Comparison of ENCODE assay signal across 3 cellular contexts in the genomic region with DNA sequence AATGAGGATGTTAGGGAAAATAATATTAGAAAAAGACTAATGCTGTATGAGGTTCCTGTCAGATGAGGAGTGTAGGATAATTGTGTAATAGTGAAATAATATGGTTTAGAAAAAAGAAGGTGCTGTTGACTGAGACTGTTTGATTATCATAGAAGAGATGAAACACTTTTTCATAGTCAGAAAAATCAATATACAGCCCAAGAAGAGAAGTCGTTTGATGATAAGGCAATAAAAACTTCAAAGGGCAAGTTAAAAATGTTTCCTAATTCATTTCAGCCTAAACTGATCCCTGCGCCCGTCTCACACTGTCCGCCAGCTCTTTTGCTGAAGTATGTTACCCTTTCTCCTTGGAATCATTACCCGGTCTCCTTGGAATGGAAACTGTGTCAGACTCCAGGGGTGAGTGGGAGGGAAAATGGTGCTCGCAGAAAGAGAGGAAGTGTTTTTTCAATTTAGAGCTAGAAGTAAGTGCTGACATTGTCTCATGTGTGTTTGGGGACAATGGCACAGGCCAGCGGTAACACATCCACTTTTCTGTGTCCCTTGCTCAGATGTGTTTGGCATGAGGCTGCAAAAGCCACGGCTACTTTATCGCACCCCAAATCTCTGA.
TF ChIP-seq lines count a peak whose summit lies in the region.

No MANE protein-coding gene starts in this region.

TF ChIP-seq in SK-N-SH, 30 proteins besides CTCF, POLR2A, EP300 and RAD21:
- TF ChIP-seq RCOR1 (IDR thresholded peaks at IDR 0.05; ENCODE audit: low read length) (no peak), GATA2 (CRISPR knock-in tag; IDR thresholded peaks at IDR 0.05) (no peak)
- TF ChIP-seq, protein P1, sequence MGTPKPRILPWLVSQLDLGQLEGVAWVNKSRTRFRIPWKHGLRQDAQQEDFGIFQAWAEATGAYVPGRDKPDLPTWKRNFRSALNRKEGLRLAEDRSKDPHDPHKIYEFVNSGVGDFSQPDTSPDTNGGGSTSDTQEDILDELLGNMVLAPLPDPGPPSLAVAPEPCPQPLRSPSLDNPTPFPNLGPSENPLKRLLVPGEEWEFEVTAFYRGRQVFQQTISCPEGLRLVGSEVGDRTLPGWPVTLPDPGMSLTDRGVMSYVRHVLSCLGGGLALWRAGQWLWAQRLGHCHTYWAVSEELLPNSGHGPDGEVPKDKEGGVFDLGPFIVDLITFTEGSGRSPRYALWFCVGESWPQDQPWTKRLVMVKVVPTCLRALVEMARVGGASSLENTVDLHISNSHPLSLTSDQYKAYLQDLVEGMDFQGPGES (IDR thresholded peaks at IDR 0.05; ENCODE audit: low read depth, low read length), result no peak

TF ChIP-seq in SK-N-SH treated with all-trans-retinoic acid at 6 μM for 48 hours, 23 proteins besides CTCF, POLR2A, EP300 and RAD21:
- TF ChIP-seq ESRRG (CRISPR knock-in tag; IDR thresholded peaks at IDR 0.05), result no peak
- no peak for TF ChIP-seq OSR1 (CRISPR knock-in tag; IDR thresholded peaks at IDR 0.05)
- TF ChIP-seq, protein P2, sequence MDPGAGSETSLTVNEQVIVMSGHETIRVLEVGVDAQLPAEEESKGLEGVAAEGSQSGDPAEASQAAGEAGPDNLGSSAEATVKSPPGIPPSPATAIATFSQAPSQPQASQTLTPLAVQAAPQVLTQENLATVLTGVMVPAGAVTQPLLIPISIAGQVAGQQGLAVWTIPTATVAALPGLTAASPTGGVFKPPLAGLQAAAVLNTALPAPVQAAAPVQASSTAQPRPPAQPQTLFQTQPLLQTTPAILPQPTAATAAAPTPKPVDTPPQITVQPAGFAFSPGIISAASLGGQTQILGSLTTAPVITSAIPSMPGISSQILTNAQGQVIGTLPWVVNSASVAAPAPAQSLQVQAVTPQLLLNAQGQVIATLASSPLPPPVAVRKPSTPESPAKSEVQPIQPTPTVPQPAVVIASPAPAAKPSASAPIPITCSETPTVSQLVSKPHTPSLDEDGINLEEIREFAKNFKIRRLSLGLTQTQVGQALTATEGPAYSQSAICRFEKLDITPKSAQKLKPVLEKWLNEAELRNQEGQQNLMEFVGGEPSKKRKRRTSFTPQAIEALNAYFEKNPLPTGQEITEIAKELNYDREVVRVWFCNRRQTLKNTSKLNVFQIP (CRISPR knock-in tag; IDR thresholded peaks at IDR 0.05; ENCODE audit: borderline replicate concordance, low read depth), result no peak
- TF ChIP-seq BACH2 (CRISPR knock-in tag; IDR thresholded peaks at IDR 0.05; ENCODE audit: borderline replicate concordance), result no peak
- TF ChIP-seq TOX (CRISPR knock-in tag; IDR thresholded peaks at IDR 0.05; ENCODE audit: borderline replicate concordance), result no peak
- TF ChIP-seq ZFP30 (CRISPR knock-in tag; IDR thresholded peaks at IDR 0.05), result no peak
- TF ChIP-seq, protein P3, sequence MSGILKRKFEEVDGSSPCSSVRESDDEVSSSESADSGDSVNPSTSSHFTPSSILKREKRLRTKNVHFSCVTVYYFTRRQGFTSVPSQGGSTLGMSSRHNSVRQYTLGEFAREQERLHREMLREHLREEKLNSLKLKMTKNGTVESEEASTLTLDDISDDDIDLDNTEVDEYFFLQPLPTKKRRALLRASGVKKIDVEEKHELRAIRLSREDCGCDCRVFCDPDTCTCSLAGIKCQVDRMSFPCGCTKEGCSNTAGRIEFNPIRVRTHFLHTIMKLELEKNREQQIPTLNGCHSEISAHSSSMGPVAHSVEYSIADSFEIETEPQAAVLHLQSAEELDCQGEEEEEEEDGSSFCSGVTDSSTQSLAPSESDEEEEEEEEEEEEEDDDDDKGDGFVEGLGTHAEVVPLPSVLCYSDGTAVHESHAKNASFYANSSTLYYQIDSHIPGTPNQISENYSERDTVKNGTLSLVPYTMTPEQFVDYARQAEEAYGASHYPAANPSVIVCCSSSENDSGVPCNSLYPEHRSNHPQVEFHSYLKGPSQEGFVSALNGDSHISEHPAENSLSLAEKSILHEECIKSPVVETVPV (CRISPR knock-in tag; IDR thresholded peaks at IDR 0.05), result no peak
- no peak for TF ChIP-seq CSDC2 (CRISPR knock-in tag; IDR thresholded peaks at IDR 0.05)
- no peak for TF ChIP-seq GLIS3 (CRISPR knock-in tag; IDR thresholded peaks at IDR 0.05)
- TF ChIP-seq SNAI2 (CRISPR knock-in tag; IDR thresholded peaks at IDR 0.05), result no peak
- no peak for TF ChIP-seq TCF4 (CRISPR knock-in tag; IDR thresholded peaks at IDR 0.05; ENCODE audit: borderline replicate concordance)
- TF ChIP-seq, protein P4, sequence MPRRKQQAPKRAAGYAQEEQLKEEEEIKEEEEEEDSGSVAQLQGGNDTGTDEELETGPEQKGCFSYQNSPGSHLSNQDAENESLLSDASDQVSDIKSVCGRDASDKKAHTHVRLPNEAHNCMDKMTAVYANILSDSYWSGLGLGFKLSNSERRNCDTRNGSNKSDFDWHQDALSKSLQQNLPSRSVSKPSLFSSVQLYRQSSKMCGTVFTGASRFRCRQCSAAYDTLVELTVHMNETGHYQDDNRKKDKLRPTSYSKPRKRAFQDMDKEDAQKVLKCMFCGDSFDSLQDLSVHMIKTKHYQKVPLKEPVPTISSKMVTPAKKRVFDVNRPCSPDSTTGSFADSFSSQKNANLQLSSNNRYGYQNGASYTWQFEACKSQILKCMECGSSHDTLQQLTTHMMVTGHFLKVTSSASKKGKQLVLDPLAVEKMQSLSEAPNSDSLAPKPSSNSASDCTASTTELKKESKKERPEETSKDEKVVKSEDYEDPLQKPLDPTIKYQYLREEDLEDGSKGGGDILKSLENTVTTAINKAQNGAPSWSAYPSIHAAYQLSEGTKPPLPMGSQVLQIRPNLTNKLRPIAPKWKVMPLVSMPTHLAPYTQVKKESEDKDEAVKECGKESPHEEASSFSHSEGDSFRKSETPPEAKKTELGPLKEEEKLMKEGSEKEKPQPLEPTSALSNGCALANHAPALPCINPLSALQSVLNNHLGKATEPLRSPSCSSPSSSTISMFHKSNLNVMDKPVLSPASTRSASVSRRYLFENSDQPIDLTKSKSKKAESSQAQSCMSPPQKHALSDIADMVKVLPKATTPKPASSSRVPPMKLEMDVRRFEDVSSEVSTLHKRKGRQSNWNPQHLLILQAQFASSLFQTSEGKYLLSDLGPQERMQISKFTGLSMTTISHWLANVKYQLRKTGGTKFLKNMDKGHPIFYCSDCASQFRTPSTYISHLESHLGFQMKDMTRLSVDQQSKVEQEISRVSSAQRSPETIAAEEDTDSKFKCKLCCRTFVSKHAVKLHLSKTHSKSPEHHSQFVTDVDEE (CRISPR knock-in tag; IDR thresholded peaks at IDR 0.05), result no peak
- no peak for TF ChIP-seq PPARA (CRISPR knock-in tag; IDR thresholded peaks at IDR 0.05; ENCODE audit: borderline replicate concordance)
- TF ChIP-seq ZNF565 (CRISPR knock-in tag; conservative IDR thresholded peaks at IDR 0.05; ENCODE audit: low read depth), result no peak
- no peak for TF ChIP-seq ZNF8 (CRISPR knock-in tag; IDR thresholded peaks at IDR 0.05)

TF ChIP-seq in GM12878, 131 proteins besides CTCF, POLR2A, EP300 and RAD21:
- TF ChIP-seq IKZF1 (conservative IDR thresholded peaks at IDR 0.05) (0 out of 2 replicates have a peak, but pooled peaks have one; percentile 22), HDAC6 (IDR thresholded peaks at IDR 0.05; ENCODE audit: unreplicated experiment) (no peak), SREBF1 (IDR thresholded peaks at IDR 0.05; ENCODE audit: low read length) (no peak), SPI1 (IDR thresholded peaks at IDR 0.05; ENCODE audit: borderline replicate concordance, insufficient read depth, low read depth, low read length) (0 out of 2 replicates have a peak, but pooled peaks have one; percentile 7)
- TF ChIP-seq, protein P5, sequence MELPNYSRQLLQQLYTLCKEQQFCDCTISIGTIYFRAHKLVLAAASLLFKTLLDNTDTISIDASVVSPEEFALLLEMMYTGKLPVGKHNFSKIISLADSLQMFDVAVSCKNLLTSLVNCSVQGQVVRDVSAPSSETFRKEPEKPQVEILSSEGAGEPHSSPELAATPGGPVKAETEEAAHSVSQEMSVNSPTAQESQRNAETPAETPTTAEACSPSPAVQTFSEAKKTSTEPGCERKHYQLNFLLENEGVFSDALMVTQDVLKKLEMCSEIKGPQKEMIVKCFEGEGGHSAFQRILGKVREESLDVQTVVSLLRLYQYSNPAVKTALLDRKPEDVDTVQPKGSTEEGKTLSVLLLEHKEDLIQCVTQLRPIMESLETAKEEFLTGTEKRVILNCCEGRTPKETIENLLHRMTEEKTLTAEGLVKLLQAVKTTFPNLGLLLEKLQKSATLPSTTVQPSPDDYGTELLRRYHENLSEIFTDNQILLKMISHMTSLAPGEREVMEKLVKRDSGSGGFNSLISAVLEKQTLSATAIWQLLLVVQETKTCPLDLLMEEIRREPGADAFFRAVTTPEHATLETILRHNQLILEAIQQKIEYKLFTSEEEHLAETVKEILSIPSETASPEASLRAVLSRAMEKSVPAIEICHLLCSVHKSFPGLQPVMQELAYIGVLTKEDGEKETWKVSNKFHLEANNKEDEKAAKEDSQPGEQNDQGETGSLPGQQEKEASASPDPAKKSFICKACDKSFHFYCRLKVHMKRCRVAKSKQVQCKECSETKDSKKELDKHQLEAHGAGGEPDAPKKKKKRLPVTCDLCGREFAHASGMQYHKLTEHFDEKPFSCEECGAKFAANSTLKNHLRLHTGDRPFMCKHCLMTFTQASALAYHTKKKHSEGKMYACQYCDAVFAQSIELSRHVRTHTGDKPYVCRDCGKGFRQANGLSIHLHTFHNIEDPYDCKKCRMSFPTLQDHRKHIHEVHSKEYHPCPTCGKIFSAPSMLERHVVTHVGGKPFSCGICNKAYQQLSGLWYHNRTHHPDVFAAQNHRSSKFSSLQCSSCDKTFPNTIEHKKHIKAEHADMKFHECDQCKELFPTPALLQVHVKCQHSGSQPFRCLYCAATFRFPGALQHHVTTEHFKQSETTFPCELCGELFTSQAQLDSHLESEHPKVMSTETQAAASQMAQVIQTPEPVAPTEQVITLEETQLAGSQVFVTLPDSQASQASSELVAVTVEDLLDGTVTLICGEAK (IDR thresholded peaks at IDR 0.05; ENCODE audit: borderline replicate concordance), result no peak
